Comparison of ENCODE assay signal across 20 cellular contexts in genomic region chr5:65647941-65648340, GRCh38.
"Had no signal": no experiment of that assay in that cellular context is flagged by ENCODE, and none has a peak within 500 bp of the region (broad histone marks: within the 10 kb centered on the region; RNA-seq: fewer than 3 reads in every experiment).

No MANE protein-coding gene starts in this region.

- DNase-seq: activated CD4-positive, alpha-beta T cell treated with anti-CD3 and anti-CD28 coated beads for 36 hours; activated CD4-positive, alpha-beta T cell treated with anti-CD3 and anti-CD28 coated beads, Interleukin-2, amount 50 U/mL, for 48 hours; activated gamma-delta T cell; amygdala; caudate nucleus; effector memory CD8-positive, alpha-beta T cell; foreskin fibroblast; kidney; sigmoid colon; stimulated activated CD4-positive, alpha-beta T cell treated with anti-CD3 and anti-CD28 coated beads, Interleukin-4, amount 100 ng/mL, for 24 hours; testis had no signal

- H3K4me3 ChIP-seq: hepatocyte, sigmoid colon, testis had no signal

- H3K4me1 ChIP-seq: parathyroid adenoma, sigmoid colon, testis had no signal

- H3K27ac ChIP-seq: hepatocyte, neutrophil, parathyroid adenoma, sigmoid colon, testis had no signal

- H2AFZ ChIP-seq: hepatocyte, parathyroid adenoma had no signal

- H3K4me3 Mint-ChIP-seq: activated CD4-positive, alpha-beta T cell treated with anti-CD3 and anti-CD28 coated beads for 36 hours; activated naive CD8-positive, alpha-beta T cell; effector memory CD8-positive, alpha-beta T cell; stimulated activated memory B cell treated with anti-CD40 and anti-IgM and Interleukin-4, amounts not matched to agents 10 μg/mL and 1 μg/mL and 100 μg/mL, for 72 hours; T-helper 2 cell treated with Interferon-gamma antibody and Interleukin-4, amounts not matched to agents 5 μg/mL and 100 μg/mL, for 36 hours; type B pancreatic cell had no signal

- H3K27me3 ChIP-seq: hepatocyte, neutrophil, sigmoid colon, testis had no signal

- H3K27ac Mint-ChIP-seq: activated CD4-positive, alpha-beta T cell treated with anti-CD3 and anti-CD28 coated beads for 36 hours; activated naive CD8-positive, alpha-beta T cell; stimulated activated memory B cell treated with anti-CD40 and anti-IgM and Interleukin-4, amounts not matched to agents 10 μg/mL and 1 μg/mL and 100 μg/mL, for 72 hours; T-helper 2 cell treated with Interferon-gamma antibody and Interleukin-4, amounts not matched to agents 5 μg/mL and 100 μg/mL, for 36 hours; type B pancreatic cell had no signal

- H3K27me3 Mint-ChIP-seq: activated CD4-positive, alpha-beta T cell treated with anti-CD3 and anti-CD28 coated beads for 36 hours; activated naive CD8-positive, alpha-beta T cell; effector memory CD8-positive, alpha-beta T cell; stimulated activated memory B cell treated with anti-CD40 and anti-IgM and Interleukin-4, amounts not matched to agents 10 μg/mL and 1 μg/mL and 100 μg/mL, for 72 hours; type B pancreatic cell had no signal

- H3K4me2 ChIP-seq: hepatocyte had no signal

- H3K9me3 ChIP-seq: neutrophil, sigmoid colon, testis had no signal

- H3K79me2 ChIP-seq: hepatocyte, parathyroid adenoma had no signal

- H3K4me1 Mint-ChIP-seq: activated CD4-positive, alpha-beta T cell treated with anti-CD3 and anti-CD28 coated beads for 36 hours had no signal

- FAIRE-seq: TTC549 had no signal

- ATAC-seq: activated CD4-positive, alpha-beta T cell treated with anti-CD3 and anti-CD28 coated beads for 36 hours; effector memory CD8-positive, alpha-beta T cell; left lobe of liver; stimulated activated memory B cell treated with anti-CD40 and anti-IgM and Interleukin-4, amounts not matched to agents 10 μg/mL and 1 μg/mL and 100 μg/mL, for 72 hours had no signal

- H3K9ac ChIP-seq: parathyroid adenoma had no signal

- H3K9me3 Mint-ChIP-seq: effector memory CD8-positive, alpha-beta T cell; stimulated activated memory B cell treated with anti-CD40 and anti-IgM and Interleukin-4, amounts not matched to agents 10 μg/mL and 1 μg/mL and 100 μg/mL, for 72 hours; T-helper 2 cell treated with Interferon-gamma antibody and Interleukin-4, amounts not matched to agents 5 μg/mL and 100 μg/mL, for 36 hours; type B pancreatic cell had no signal
